1 cellular context compared by ENCODE assay signal in the genomic region with DNA sequence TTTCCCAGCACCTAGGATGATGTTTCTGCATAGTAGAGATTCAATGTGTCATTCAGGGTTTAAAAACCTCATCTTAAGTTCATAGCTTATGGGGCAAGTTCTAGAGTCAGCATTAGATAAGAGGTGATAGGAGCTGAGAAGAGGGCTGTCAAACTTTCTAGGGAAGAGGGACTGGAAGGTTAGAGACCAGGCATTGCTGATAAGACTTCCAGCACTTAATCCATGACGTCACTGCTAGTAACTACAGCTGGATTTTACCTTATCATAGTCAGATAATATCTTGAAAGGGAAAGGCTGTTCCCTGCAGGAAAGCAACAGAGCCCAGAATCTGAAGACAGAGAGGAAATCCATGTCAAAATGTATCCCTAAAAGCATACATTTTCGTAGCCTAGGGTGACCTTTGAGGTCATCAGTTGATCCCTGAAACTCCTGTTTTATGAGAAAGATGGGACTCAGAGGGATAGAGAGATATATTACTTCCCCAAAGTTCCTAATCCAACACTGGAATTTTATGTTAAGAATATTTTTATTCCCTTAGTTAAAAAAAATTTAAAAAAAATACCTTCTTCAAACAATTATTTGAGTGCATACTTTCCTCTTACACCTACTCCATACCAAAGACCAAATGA.
A peak's percentile ranks its signal among the peaks of the same experiment; 100 is the strongest.
TF ChIP-seq lines count a peak whose summit lies in the region.

No MANE protein-coding gene starts in this region.

TF ChIP-seq in K562, 482 proteins besides CTCF, POLR2A, EP300 and RAD21 (continued from another document and continues in another):
- no peak for TF ChIP-seq GTF3C2 (IDR thresholded peaks at IDR 0.05; ENCODE audit: borderline replicate concordance, extremely low read depth, insufficient read length)
- no peak for TF ChIP-seq ZNF444 (CRISPR knock-in tag; IDR thresholded peaks at IDR 0.05)
- no peak for TF ChIP-seq MEF2A (IDR thresholded peaks at IDR 0.05; ENCODE audit: control insufficient read depth, low read depth, low read length)
- TF ChIP-seq CGGBP1 (CRISPR knock-in tag; IDR thresholded peaks at IDR 0.05): no peak
- no peak for TF ChIP-seq SMAD1 (IDR thresholded peaks at IDR 0.05; ENCODE audit: low read depth, low read length, partially characterized antibody)
- no peak for TF ChIP-seq ZNF133 (CRISPR knock-in tag; IDR thresholded peaks at IDR 0.05)
- TF ChIP-seq CHD4 (IDR thresholded peaks at IDR 0.05; ENCODE audit: insufficient read depth, insufficient replicate concordance, low read depth, low read length, poor library complexity, severe bottlenecking): peak; percentile 21
- no peak for TF ChIP-seq PHB2 (IDR thresholded peaks at IDR 0.05; ENCODE audit: low read depth)
- peak; percentile 69; the same call in 1 of the 2 replicates for TF ChIP-seq ZNF175 (CRISPR knock-in tag; IDR thresholded peaks at IDR 0.05; ENCODE audit: low read depth)
- no peak for TF ChIP-seq NFIC (IDR thresholded peaks at IDR 0.05)
- no peak for TF ChIP-seq CBX2 (IDR thresholded peaks at IDR 0.05; ENCODE audit: insufficient read depth, low read length, poor library complexity, severe bottlenecking)
- TF ChIP-seq, protein P1, sequence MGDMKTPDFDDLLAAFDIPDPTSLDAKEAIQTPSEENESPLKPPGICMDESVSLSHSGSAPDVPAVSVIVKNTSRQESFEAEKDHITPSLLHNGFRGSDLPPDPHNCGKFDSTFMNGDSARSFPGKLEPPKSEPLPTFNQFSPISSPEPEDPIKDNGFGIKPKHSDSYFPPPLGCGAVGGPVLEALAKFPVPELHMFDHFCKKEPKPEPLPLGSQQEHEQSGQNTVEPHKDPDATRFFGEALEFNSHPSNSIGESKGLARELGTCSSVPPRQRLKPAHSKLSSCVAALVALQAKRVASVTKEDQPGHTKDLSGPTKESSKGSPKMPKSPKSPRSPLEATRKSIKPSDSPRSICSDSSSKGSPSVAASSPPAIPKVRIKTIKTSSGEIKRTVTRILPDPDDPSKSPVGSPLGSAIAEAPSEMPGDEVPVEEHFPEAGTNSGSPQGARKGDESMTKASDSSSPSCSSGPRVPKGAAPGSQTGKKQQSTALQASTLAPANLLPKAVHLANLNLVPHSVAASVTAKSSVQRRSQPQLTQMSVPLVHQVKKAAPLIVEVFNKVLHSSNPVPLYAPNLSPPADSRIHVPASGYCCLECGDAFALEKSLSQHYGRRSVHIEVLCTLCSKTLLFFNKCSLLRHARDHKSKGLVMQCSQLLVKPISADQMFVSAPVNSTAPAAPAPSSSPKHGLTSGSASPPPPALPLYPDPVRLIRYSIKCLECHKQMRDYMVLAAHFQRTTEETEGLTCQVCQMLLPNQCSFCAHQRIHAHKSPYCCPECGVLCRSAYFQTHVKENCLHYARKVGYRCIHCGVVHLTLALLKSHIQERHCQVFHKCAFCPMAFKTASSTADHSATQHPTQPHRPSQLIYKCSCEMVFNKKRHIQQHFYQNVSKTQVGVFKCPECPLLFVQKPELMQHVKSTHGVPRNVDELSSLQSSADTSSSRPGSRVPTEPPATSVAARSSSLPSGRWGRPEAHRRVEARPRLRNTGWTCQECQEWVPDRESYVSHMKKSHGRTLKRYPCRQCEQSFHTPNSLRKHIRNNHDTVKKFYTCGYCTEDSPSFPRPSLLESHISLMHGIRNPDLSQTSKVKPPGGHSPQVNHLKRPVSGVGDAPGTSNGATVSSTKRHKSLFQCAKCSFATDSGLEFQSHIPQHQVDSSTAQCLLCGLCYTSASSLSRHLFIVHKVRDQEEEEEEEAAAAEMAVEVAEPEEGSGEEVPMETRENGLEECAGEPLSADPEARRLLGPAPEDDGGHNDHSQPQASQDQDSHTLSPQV (IDR thresholded peaks at IDR 0.05): no peak
- TF ChIP-seq NONO (IDR thresholded peaks at IDR 0.05; ENCODE audit: low read depth in 2 of 2, low read length in 1 of 2): no peak
- TF ChIP-seq GATAD2A (IDR thresholded peaks at IDR 0.05): peak; percentile 83; the same call in 1 of the 2 replicates
- no peak for TF ChIP-seq TCF15 (CRISPR knock-in tag; IDR thresholded peaks at IDR 0.05)
- no peak for TF ChIP-seq DNMT1 (IDR thresholded peaks at IDR 0.05)
- TF ChIP-seq PCBP2 (IDR thresholded peaks at IDR 0.05; ENCODE audit: low read depth, low read length, poor library complexity, severe bottlenecking): no peak
- TF ChIP-seq MLLT1 (IDR thresholded peaks at IDR 0.05): no peak
- no peak for TF ChIP-seq ILK (tag; IDR thresholded peaks at IDR 0.05; ENCODE audit: borderline replicate concordance, low read depth)
- no peak for TF ChIP-seq KDM4B (IDR thresholded peaks at IDR 0.05; ENCODE audit: borderline replicate concordance in 2 of 2, low read depth in 1 of 2)
- TF ChIP-seq HBP1 (CRISPR knock-in tag; IDR thresholded peaks at IDR 0.05): no peak
- TF ChIP-seq ZBTB2 (IDR thresholded peaks at IDR 0.05): no peak
- TF ChIP-seq ZC3H8 (IDR thresholded peaks at IDR 0.05): no peak
- TF ChIP-seq ARHGAP35 (IDR thresholded peaks at IDR 0.05; ENCODE audit: partially characterized antibody): no peak
- no peak for TF ChIP-seq ZNF274 (IDR thresholded peaks at IDR 0.05; ENCODE audit: borderline replicate concordance, low read depth, low read length)
- TF ChIP-seq CEBPB (tag; IDR thresholded peaks at IDR 0.05): no peak
- TF ChIP-seq KLF13 (tag; IDR thresholded peaks at IDR 0.05; ENCODE audit: borderline replicate concordance, low read depth): no peak
- TF ChIP-seq EWSR1 (IDR thresholded peaks at IDR 0.05; ENCODE audit: borderline replicate concordance, low read depth, partially characterized antibody): no peak
- peak; percentile 81; the same call in 1 of the 2 replicates for TF ChIP-seq BCL6 (CRISPR knock-in tag; IDR thresholded peaks at IDR 0.05)
- TF ChIP-seq, protein P2, sequence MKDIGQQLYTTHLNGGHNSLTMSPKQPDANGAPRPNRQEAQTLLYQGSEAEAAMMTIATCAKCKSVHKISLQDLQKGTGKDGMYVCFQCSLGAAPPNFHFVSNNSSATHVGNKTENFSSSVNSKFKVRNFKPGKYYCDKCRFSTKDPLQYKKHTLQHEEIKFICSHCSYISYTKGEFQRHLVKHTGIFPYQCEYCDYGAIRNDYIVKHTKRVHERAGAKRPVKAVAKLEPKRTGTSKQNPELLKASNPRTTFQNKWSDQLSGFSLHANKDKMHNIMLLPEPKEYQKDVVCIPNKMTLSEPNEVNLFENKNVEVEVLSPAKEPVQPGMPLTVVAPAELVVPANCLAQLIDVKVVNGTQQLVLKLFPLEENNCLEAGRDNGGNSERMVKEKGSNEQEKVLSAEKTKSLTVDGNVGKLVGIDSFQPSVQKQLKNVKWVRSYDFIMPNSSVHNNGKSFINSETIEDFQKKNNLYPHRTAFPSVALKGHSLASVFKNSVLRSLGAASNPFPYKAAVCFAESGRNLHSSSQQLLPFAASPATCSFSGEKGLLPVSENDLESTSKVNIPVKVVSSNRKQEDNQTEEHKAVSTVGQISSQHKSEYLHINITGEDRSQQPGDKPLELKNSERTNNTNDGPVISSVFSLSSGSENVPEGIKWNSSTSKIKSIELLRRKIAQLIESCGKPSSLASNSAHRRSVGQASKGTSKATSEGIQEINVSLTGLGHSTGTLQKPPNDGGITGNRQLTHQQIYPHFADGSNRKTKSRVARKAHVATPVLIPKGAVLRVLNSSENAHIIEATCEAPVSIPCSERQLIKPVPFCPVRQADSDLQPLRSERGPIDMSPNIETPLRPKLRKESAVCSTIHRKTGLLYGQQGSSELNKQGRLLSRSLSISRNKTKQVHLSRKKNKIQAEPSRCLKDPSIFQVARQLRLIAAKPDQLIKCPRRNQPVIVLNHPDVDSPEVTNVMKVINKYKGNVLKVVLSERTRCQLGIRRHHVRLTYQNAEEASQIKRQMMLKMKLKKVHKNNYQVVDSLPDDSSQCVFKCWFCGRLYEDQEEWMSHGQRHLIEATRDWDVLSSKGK (CRISPR knock-in tag; IDR thresholded peaks at IDR 0.05): no peak
- no peak for TF ChIP-seq ZFP30 (CRISPR knock-in tag; IDR thresholded peaks at IDR 0.05; ENCODE audit: borderline replicate concordance)
- TF ChIP-seq GTF2A2 (tag; IDR thresholded peaks at IDR 0.05): peak; percentile 20; the same call in 1 of the 2 replicates
- no peak for TF ChIP-seq CLOCK (CRISPR knock-in tag; IDR thresholded peaks at IDR 0.05; ENCODE audit: borderline replicate concordance)
- peak; percentile 61; the same call in 1 of the 2 replicates for TF ChIP-seq KHSRP (IDR thresholded peaks at IDR 0.05)
- TF ChIP-seq CREM (IDR thresholded peaks at IDR 0.05; ENCODE audit: low read depth): peak; percentile 94
- TF ChIP-seq, protein P3, sequence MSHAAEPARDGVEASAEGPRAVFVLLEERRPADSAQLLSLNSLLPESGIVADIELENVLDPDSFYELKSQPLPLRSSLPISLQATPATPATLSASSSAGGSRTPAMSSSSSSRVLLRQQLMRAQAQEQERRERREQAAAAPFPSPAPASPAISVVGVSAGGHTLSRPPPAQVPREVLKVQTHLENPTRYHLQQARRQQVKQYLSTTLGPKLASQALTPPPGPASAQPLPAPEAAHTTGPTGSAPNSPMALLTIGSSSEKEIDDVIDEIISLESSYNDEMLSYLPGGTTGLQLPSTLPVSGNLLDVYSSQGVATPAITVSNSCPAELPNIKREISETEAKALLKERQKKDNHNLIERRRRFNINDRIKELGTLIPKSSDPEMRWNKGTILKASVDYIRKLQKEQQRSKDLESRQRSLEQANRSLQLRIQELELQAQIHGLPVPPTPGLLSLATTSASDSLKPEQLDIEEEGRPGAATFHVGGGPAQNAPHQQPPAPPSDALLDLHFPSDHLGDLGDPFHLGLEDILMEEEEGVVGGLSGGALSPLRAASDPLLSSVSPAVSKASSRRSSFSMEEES (CRISPR knock-in tag; IDR thresholded peaks at IDR 0.05): no peak
